ENCODE assay signal across 8 cellular contexts in genomic region chr4:56435748-56436442, GRCh38. TPM values are rescaled to one million over a fixed set of nuclear protein-coding genes. Genes with fewer than 3 reads are reported as not detected.
DNase-seq lines count a peak whose midpoint lies in the region; ATAC-seq and TF ChIP-seq lines count a peak whose summit lies in the region.

A gene with protein sequence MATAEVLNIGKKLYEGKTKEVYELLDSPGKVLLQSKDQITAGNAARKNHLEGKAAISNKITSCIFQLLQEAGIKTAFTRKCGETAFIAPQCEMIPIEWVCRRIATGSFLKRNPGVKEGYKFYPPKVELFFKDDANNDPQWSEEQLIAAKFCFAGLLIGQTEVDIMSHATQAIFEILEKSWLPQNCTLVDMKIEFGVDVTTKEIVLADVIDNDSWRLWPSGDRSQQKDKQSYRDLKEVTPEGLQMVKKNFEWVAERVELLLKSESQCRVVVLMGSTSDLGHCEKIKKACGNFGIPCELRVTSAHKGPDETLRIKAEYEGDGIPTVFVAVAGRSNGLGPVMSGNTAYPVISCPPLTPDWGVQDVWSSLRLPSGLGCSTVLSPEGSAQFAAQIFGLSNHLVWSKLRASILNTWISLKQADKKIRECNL (plus strand): TSS chr4:56436260. CDS start chr4:56436313, 53 bp downstream.

- H3K4me1 ChIP-seq in right cardiac atrium (ENCODE audit: control insufficient read depth, insufficient read depth, low read length), result no peaks in the 10 kb centered on the region
- H3K4me1 ChIP-seq in vagina, result peaks cover 34% of the 10 kb centered on the region

- WGBS in right cardiac atrium, result under 1% methylated on average over 63 of the region's 63 CpGs

- ATAC-seq in GM18498 (IDR thresholded peaks at IDR 0.05; ENCODE audit: unreplicated experiment) (peak; percentile 72), HG02938 (IDR thresholded peaks at IDR 0.05; ENCODE audit: unreplicated experiment) (peak; percentile 66), right cardiac atrium (peak; percentile 95 to 96)

- no peaks in the 10 kb centered on the region for H3K36me3 ChIP-seq in vagina

- TF ChIP-seq CTCF in vagina (IDR thresholded peaks at IDR 0.05), result no peak

- H3K27ac ChIP-seq in right cardiac atrium (ENCODE audit: low read length) (peak within 1 kb of the TSS; percentile 99), vagina (peak within 1 kb of the TSS; percentile 96)

- H3K27me3 ChIP-seq in right cardiac atrium (ENCODE audit: control insufficient read depth, insufficient read depth), result no peaks in the 10 kb centered on the region
- H3K27me3 ChIP-seq in vagina, result no peaks in the 10 kb centered on the region

- H3K4me3 ChIP-seq in right cardiac atrium (ENCODE audit: low read length) (peak within 1 kb of the TSS; percentile 80), vagina (peak within 1 kb of the TSS; percentile 83 to 91)

- intact Hi-C loops in right cardiac atrium (cut with DNase I) (no loop called here), vagina (cut with DNase I) (loop anchor here (10.0 kb wide), 1 partner anchor 51 kb away; the partner anchor contains the start of gene AASDH)

- H3K9me3 ChIP-seq in right cardiac atrium (ENCODE audit: control insufficient read depth, low read length) (no peaks in the 10 kb centered on the region), vagina (no peaks in the 10 kb centered on the region)

- peak in 1 of 2 donors; percentile 30 for TF ChIP-seq POLR2A in vagina (IDR thresholded peaks at IDR 0.05)

- DNase-seq in NCI-H187 (lab: John Stamatoyannopoulos, UW) (peak; percentile 98 to 99), T-helper 2 cell (peak; percentile 92 to 97 (median 94)), anterior cingulate cortex (lab: John Stamatoyannopoulos, UW) (peak; percentile 69 to 97 (median 91)), right cardiac atrium (peak; percentile 95 to 97 (median 97)), putamen (ENCODE audit: low spot score) (peak; percentile 94), vagina (ENCODE audit: extremely low spot score in 2 of 2) (peak in 1 of 2 donors; percentile 94)

RNA-seq across cellular contexts. Expression of the gene that starts here (rescaled TPM):
- total RNA-seq in right cardiac atrium, result 10 to 100 TPM; 23.0 to 28.7 (median 25.5) TPM
- polyA plus RNA-seq in right cardiac atrium, result 23.9 TPM
- 30.4 TPM for total RNA-seq in vagina
